27 cellular contexts compared by ENCODE assay signal in genomic region chr9:100586093-100586492, GRCh38. TPM values are rescaled to one million over a fixed set of nuclear protein-coding genes. Genes with fewer than 3 reads are reported as not detected.
"Had no signal": no experiment of that assay in that cellular context is flagged by ENCODE, and none has a peak within 500 bp of the region (broad histone marks: within the 10 kb centered on the region; RNA-seq: fewer than 3 reads in every experiment).

No MANE protein-coding gene starts in this region.

- H3K27me3 Mint-ChIP-seq: activated CD4-positive, alpha-beta memory T cell treated with anti-CD3 and anti-CD28 coated beads for 36 hours; activated naive CD8-positive, alpha-beta T cell treated with anti-CD3 and anti-CD28 coated beads for 36 hours; naive B cell had no signal

- H3K4me1 Mint-ChIP-seq: activated CD4-positive, alpha-beta T cell treated with anti-CD3 and anti-CD28 coated beads, Interleukin-2, amount 10 ng/mL, durations not matched to agents 24 days and 14 days; activated naive CD8-positive, alpha-beta T cell treated with anti-CD3 and anti-CD28 coated beads for 36 hours; naive B cell had no signal

- ATAC-seq: body of pancreas, gastroesophageal sphincter, left cardiac atrium, psoas muscle, upper lobe of right lung had no signal

- H3K4me3 Mint-ChIP-seq: activated CD4-positive, alpha-beta memory T cell treated with anti-CD3 and anti-CD28 coated beads for 36 hours; activated CD4-positive, alpha-beta T cell treated with anti-CD3 and anti-CD28 coated beads, Interleukin-2, amount 10 ng/mL, durations not matched to agents 24 days and 14 days; activated naive CD4-positive, alpha-beta T cell treated with anti-CD3 and anti-CD28 coated beads for 36 hours; activated naive CD8-positive, alpha-beta T cell treated with anti-CD3 and anti-CD28 coated beads for 36 hours; activated T-helper 1 cell treated with anti-CD3 and anti-CD28 coated beads, Interleukin-12 subunit alpha, Interleukin-12 subunit beta, Interleukin-2, Interleukin-4 antibody, amounts not matched to agents 30 ng/mL and 10 ng/mL and 1 ng/mL, durations not matched to agents 14 hours and 24 hours and 36 hours; mesothelial cell of epicardium; naive B cell had no signal

- H3K27ac Mint-ChIP-seq: activated CD4-positive, alpha-beta memory T cell treated with anti-CD3 and anti-CD28 coated beads for 36 hours; activated CD4-positive, alpha-beta T cell treated with anti-CD3 and anti-CD28 coated beads, Interleukin-2, amount 10 ng/mL, durations not matched to agents 24 days and 14 days; activated naive CD4-positive, alpha-beta T cell treated with anti-CD3 and anti-CD28 coated beads for 36 hours; activated naive CD8-positive, alpha-beta T cell treated with anti-CD3 and anti-CD28 coated beads for 36 hours; activated T-helper 1 cell treated with anti-CD3 and anti-CD28 coated beads, Interleukin-12 subunit alpha, Interleukin-12 subunit beta, Interleukin-2, Interleukin-4 antibody, amounts not matched to agents 30 ng/mL and 10 ng/mL and 1 ng/mL, durations not matched to agents 14 hours and 24 hours and 36 hours; mesothelial cell of epicardium; naive B cell had no signal

- DNase-seq: activated CD4-positive, alpha-beta memory T cell treated with anti-CD3 and anti-CD28 coated beads for 36 hours; activated CD4-positive, alpha-beta T cell treated with anti-CD3 and anti-CD28 coated beads, Interleukin-2, amount 10 ng/mL, durations not matched to agents 24 days and 14 days; activated CD4-positive, CD25-positive, alpha-beta regulatory T cell treated with anti-CD3 and anti-CD28 coated beads, Interleukin-2, amount 50 U/mL, for 72 hours; activated CD8-positive, alpha-beta memory T cell treated with anti-CD3 and anti-CD28 coated beads, Interleukin-2, amount 50 U/mL, for 4 hours; activated effector memory CD4-positive, alpha-beta T cell treated with anti-CD3 and anti-CD28 coated beads, Interleukin-2, amount 50 U/mL, for 16 hours; activated naive CD4-positive, alpha-beta T cell treated with anti-CD3 and anti-CD28 coated beads for 36 hours; activated naive CD8-positive, alpha-beta T cell treated with anti-CD3 and anti-CD28 coated beads for 36 hours; activated T-cell treated with anti-CD3 and anti-CD28 coated beads, Interleukin-2, amount 50 U/mL, for 1 hour; adrenal gland; aorta; body of pancreas; effector CD8-positive, alpha-beta T cell; islet precursor cell; left cardiac atrium; mammary epithelial cell; naive B cell; ovary; psoas muscle; stimulated activated CD4-positive, alpha-beta T cell treated with anti-CD3 and anti-CD28 coated beads, Interleukin-15, amount 100 ng/mL, for 24 hours; stimulated activated naive CD4-positive, alpha-beta T cell; T-helper 9 cell; tibial artery; upper lobe of right lung; WERI-Rb-1 had no signal

- H3K9me3 Mint-ChIP-seq: activated CD4-positive, alpha-beta memory T cell treated with anti-CD3 and anti-CD28 coated beads for 36 hours; activated CD4-positive, alpha-beta T cell treated with anti-CD3 and anti-CD28 coated beads, Interleukin-2, amount 10 ng/mL, durations not matched to agents 24 days and 14 days; activated naive CD4-positive, alpha-beta T cell treated with anti-CD3 and anti-CD28 coated beads for 36 hours; activated naive CD8-positive, alpha-beta T cell treated with anti-CD3 and anti-CD28 coated beads for 36 hours; activated T-helper 1 cell treated with anti-CD3 and anti-CD28 coated beads, Interleukin-12 subunit alpha, Interleukin-12 subunit beta, Interleukin-2, Interleukin-4 antibody, amounts not matched to agents 30 ng/mL and 10 ng/mL and 1 ng/mL, durations not matched to agents 14 hours and 24 hours and 36 hours; mesothelial cell of epicardium; naive B cell had no signal

- H3K36me3 Mint-ChIP-seq: activated CD4-positive, alpha-beta memory T cell treated with anti-CD3 and anti-CD28 coated beads for 36 hours; activated naive CD8-positive, alpha-beta T cell treated with anti-CD3 and anti-CD28 coated beads for 36 hours; naive B cell had no signal

RNA-seq across cellular contexts. Expression of gene CAVIN4, which starts 8.2 kb away (rescaled TPM):
- total RNA-seq: activated naive CD4-positive, alpha-beta T cell treated with anti-CD3 and anti-CD28 coated beads for 36 hours had no signal
